ENCODE assay signal across 17 cellular contexts in the genomic region with DNA sequence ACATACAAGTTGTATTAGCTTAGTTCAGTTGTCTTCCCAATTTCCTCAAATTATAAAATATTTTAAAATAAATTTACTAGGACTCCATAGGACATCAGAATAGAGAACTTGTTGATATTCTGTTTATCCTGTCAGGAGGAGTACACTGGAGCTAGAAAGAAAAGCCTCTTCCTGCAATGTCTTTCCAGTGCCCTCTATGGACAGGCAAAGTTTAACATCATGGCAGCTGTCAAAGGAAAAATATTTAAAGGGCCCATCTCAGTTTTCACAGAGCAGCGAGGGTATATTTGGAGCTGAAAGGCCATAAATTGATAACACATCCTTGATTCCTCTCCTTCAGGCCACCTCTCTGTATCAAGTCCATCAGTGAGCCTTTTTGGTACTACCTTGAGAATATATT. TPM values are rescaled to one million over a fixed set of nuclear protein-coding genes. Genes with fewer than 3 reads are reported as not detected.
A peak's percentile ranks its signal among the peaks of the same experiment; 100 is the strongest.
DNase-seq lines count a peak whose midpoint lies in the region; ATAC-seq and TF ChIP-seq lines count a peak whose summit lies in the region.
"Had no signal": no experiment of that assay in that cellular context is flagged by ENCODE, and none has a peak within 500 bp of the region (broad histone marks: within the 10 kb centered on the region; RNA-seq: fewer than 3 reads in every experiment).

No MANE protein-coding gene starts in this region.

- POLR2A ChIA-PET in activated B cell treated with CpG ODN at 0.5 μM for 24 hours (lab: Charles Lee), result interaction anchor here (1.0 to 1.6 kb wide), 5 partner anchors 9 to 112 kb away, joined by 3 to 4 read pairs (median 3); partner anchors contain the start of gene DIP2B

- H3K9me3 Mint-ChIP-seq in activated B cell treated with CpG ODN at 0.5 μM for 24 hours, result no peaks in the 10 kb centered on the region

- H3K9me3 ChIP-seq in left ventricle myocardium inferior (replicated peaks) (no peaks in the 10 kb centered on the region), liver (ENCODE audit: control insufficient read depth in 4 of 4, low read length in 3 of 4) (no peaks in the 10 kb centered on the region), hepatocyte (ENCODE audit: low read depth) (no peaks in the 10 kb centered on the region)
- H3K9me3 ChIP-seq: HAP-1, SJSA1 had no signal

- CTCF ChIA-PET in activated B cell treated with CpG ODN at 0.5 μM for 24 hours (lab: Charles Lee), result interaction anchor here (1.1 kb wide), 1 partner anchor 10 kb away, joined by 3 read pairs; no protein-coding TSS in a partner anchor

- no peak overlapping the region for H3K9ac ChIP-seq in liver (ENCODE audit: low read depth in 1 of 2, low read length in 2 of 2)
- H3K9ac ChIP-seq: BLaER1 treated with 17β-estradiol and CSF1 and Interleukin-3, amounts not matched to agents 10 nM and 100 nM had no signal

- no peak overlapping the region for H3K27ac ChIP-seq in left ventricle myocardium inferior (replicated peaks)
- peak overlapping the region in 1 of 2 donors; percentile 28 for H3K27ac ChIP-seq in liver (ENCODE audit: low read depth in 1 of 2, low read length in 2 of 2)
- no peak overlapping the region for H3K27ac ChIP-seq in hepatocyte
- H3K27ac ChIP-seq: SJSA1 had no signal

- H3K9me2 ChIP-seq in hepatocyte (replicated peaks; ENCODE audit: insufficient read depth), result no peaks in the 10 kb centered on the region

- peak overlapping the region; percentile 46 for H3K27ac Mint-ChIP-seq in activated B cell treated with CpG ODN at 0.5 μM for 24 hours

- no peaks in the 10 kb centered on the region for H3K27me3 ChIP-seq in left ventricle myocardium inferior (ENCODE audit: low read depth)
- H3K27me3 ChIP-seq in liver (ENCODE audit: control insufficient read depth in 4 of 4, insufficient read depth in 4 of 4, low read length in 3 of 4), result no peaks in the 10 kb centered on the region
- no peaks in the 10 kb centered on the region for H3K27me3 ChIP-seq in hepatocyte
- H3K27me3 ChIP-seq: BLaER1 treated with 17β-estradiol and CSF1 and Interleukin-3, amounts not matched to agents 10 nM and 100 nM; SJSA1 had no signal

- ATAC-seq in left ventricle myocardium superior (peak; percentile 16), activated B cell treated with CpG ODN at 0.5 μM for 24 hours (ENCODE audit: low read depth) (no peak), GM21619 (IDR thresholded peaks at IDR 0.05; ENCODE audit: unreplicated experiment) (no peak), GM21360 (IDR thresholded peaks at IDR 0.05; ENCODE audit: unreplicated experiment) (no peak)

- H3K4me2 ChIP-seq in hepatocyte, result no peak overlapping the region

- no peak overlapping the region for H2AFZ ChIP-seq in hepatocyte

- DNase-seq in left ventricle myocardium superior (no peak), left ventricle myocardium inferior (no peak), activated B cell treated with CpG ODN at 0.5 μM for 24 hours (no peak), hepatocyte (ENCODE audit: low spot score) (no peak)
- no peak for DNase-seq in activated CD4-positive, CD25-positive, alpha-beta regulatory T cell (lab: John Stamatoyannopoulos, UW)
- DNase-seq: DND-41, IMR-90, NCI-H1417, NCI-H187, NCI-H345, NCI-H524 treated with DMSO at 0.1 percent for 48 hours had no signal

- H4K20me1 ChIP-seq in hepatocyte (ENCODE audit: insufficient read depth, poor library complexity, severe bottlenecking), result peaks cover 10% of the 10 kb centered on the region

- TF ChIP-seq RAD21 in liver (IDR thresholded peaks at IDR 0.05), result peak; percentile 46 to 53

- H3K4me3 ChIP-seq in left ventricle myocardium inferior, result no peak overlapping the region
- H3K4me3 ChIP-seq in liver (ENCODE audit: low read depth in 1 of 3, low read length in 3 of 3), result no peak overlapping the region
- H3K4me3 ChIP-seq in hepatocyte, result no peak overlapping the region
- H3K4me3 ChIP-seq: BLaER1 treated with 17β-estradiol and CSF1 and Interleukin-3, amounts not matched to agents 10 nM and 100 nM; HAP-1; SJSA1 had no signal

- no peaks in the 10 kb centered on the region for H3K36me3 ChIP-seq in left ventricle myocardium inferior
- H3K36me3 ChIP-seq in liver (ENCODE audit: control insufficient read depth in 4 of 4, insufficient read depth in 3 of 4, low read depth in 1 of 4, low read length in 3 of 4), result no peaks in the 10 kb centered on the region
- H3K36me3 ChIP-seq in hepatocyte (replicated peaks; ENCODE audit: insufficient read depth, low read depth), result no peaks in the 10 kb centered on the region
- H3K36me3 ChIP-seq: HAP-1 had no signal

- WGBS in liver, result 91% methylated on average over 1 of the region's 1 CpG
- 95% methylated on average over 1 of the region's 1 CpG for WGBS in hepatocyte (ENCODE audit: low lambda C conversion rate, missing lambda C conversion rate)

- H3K4me1 ChIP-seq in left ventricle myocardium inferior, result peaks cover 47% of the 10 kb centered on the region
- peaks cover 4 to 58% (median 32%) of the 10 kb centered on the region in 4 donors for H3K4me1 ChIP-seq in liver (ENCODE audit: control insufficient read depth in 4 of 4, insufficient read depth in 4 of 4, low read length in 3 of 4)
- peaks cover 4% of the 10 kb centered on the region for H3K4me1 ChIP-seq in hepatocyte (ENCODE audit: insufficient read depth)

- no peaks in the 10 kb centered on the region for H3K27me3 Mint-ChIP-seq in activated B cell treated with CpG ODN at 0.5 μM for 24 hours

- no peak for TF ChIP-seq CTCF in left ventricle myocardium inferior (IDR thresholded peaks at IDR 0.05; ENCODE audit: borderline replicate concordance)
- no peak for TF ChIP-seq CTCF in activated B cell treated with CpG ODN at 0.5 μM for 24 hours (IDR thresholded peaks at IDR 0.05)
- TF ChIP-seq CTCF in liver (IDR thresholded peaks at IDR 0.05; ENCODE audit: low read depth, low read length, missing input control), result no peak
- no peak for TF ChIP-seq CTCF in hepatocyte (IDR thresholded peaks at IDR 0.05; ENCODE audit: poor library complexity)

- peaks cover 27% of the 10 kb centered on the region for H3K36me3 Mint-ChIP-seq in activated B cell treated with CpG ODN at 0.5 μM for 24 hours (ENCODE audit: low read depth)

- intact Hi-C loops in left ventricle myocardium superior (cut with micrococcal nuclease), result no loop called here
- intact Hi-C loops in left ventricle myocardium inferior (cut with micrococcal nuclease), result loop anchor here (10.0 kb wide), 1 partner anchor 51 kb away; no protein-coding TSS in a partner anchor
- intact Hi-C loops in activated B cell treated with CpG ODN at 0.5 μM for 24 hours (cut with micrococcal nuclease), result no loop called here

- no peak overlapping the region for H3K4me3 Mint-ChIP-seq in activated B cell treated with CpG ODN at 0.5 μM for 24 hours

- peaks cover 46% of the 10 kb centered on the region for H3K4me1 Mint-ChIP-seq in activated B cell treated with CpG ODN at 0.5 μM for 24 hours

- peaks cover 86% of the 10 kb centered on the region for H3K79me2 ChIP-seq in hepatocyte

TF ChIP-seq in liver, 16 proteins besides CTCF, POLR2A, EP300 and RAD21:
- TF ChIP-seq HNF4A (conservative IDR thresholded peaks at IDR 0.05) (peak; percentile 14 to 15), SP1 (IDR thresholded peaks at IDR 0.05) (no peak)

RNA-seq across cellular contexts. Expression of gene DIP2B, which starts 19.0 kb away (rescaled TPM):
- total RNA-seq in left ventricle myocardium superior (11.4 TPM), left ventricle myocardium inferior (13.2 TPM), activated B cell treated with CpG ODN at 0.5 μM for 24 hours (32.2 and 32.3 TPM in 2 replicates), liver (10 to 100 TPM; 19.0 to 30.7 TPM), hepatocyte (31.8 TPM in 2 replicates)
- polyA plus RNA-seq in liver (1 to 10 TPM; 4.8 to 8.5 TPM), hepatocyte (10.5 and 14.7 TPM in 2 replicates)
